ENCODE assay signal across 1 cellular context in genomic region chr22:37608477-37609239, GRCh38.
TF ChIP-seq lines count a peak whose summit lies in the region.

Gene GGA1 (plus strand): TSS chr22:37608834. CDS start chr22:37608861, 27 bp downstream.

TF ChIP-seq in HepG2, 621 proteins besides CTCF, POLR2A, EP300 and RAD21 (continued from another document and continues in another):
- no peak for TF ChIP-seq CBX1 (IDR thresholded peaks at IDR 0.05; ENCODE audit: low read depth)
- no peak for TF ChIP-seq HOXA9 (CRISPR knock-in tag; IDR thresholded peaks at IDR 0.05; ENCODE audit: borderline replicate concordance)
- peak; percentile 91 for TF ChIP-seq HOXA3 (CRISPR knock-in tag; IDR thresholded peaks at IDR 0.05)
- no peak for TF ChIP-seq ZNF564 (CRISPR knock-in tag; IDR thresholded peaks at IDR 0.05)
- TF ChIP-seq SATB2 (CRISPR knock-in tag; IDR thresholded peaks at IDR 0.05) = peak; percentile 1
- TF ChIP-seq CHD2 (IDR thresholded peaks at IDR 0.05; ENCODE audit: low read depth, low read length) = peak; percentile 94
- no peak for TF ChIP-seq ZKSCAN5 (CRISPR knock-in tag; IDR thresholded peaks at IDR 0.05)
- TF ChIP-seq MEF2D (CRISPR knock-in tag; IDR thresholded peaks at IDR 0.05) = peak; percentile 75; the same call in 1 of the 2 replicates
- 0 out of 2 replicates have a peak, but pooled peaks have one; percentile 1 for TF ChIP-seq ZFP36L1 (CRISPR knock-in tag; IDR thresholded peaks at IDR 0.05)
- peak in 1 of 2 experiments; percentile 72; a peak in 2 of 4 replicates for TF ChIP-seq KLF16 (CRISPR knock-in tag; IDR thresholded peaks at IDR 0.05)
- TF ChIP-seq ZNF33A (CRISPR knock-in tag; IDR thresholded peaks at IDR 0.05; ENCODE audit: borderline replicate concordance) = no peak
- TF ChIP-seq ETV6 (CRISPR knock-in tag; conservative IDR thresholded peaks at IDR 0.05) = no peak; the same call in 1 of the 2 replicates
- peak; percentile 20; the same call in 1 of the 2 replicates for TF ChIP-seq ZNF619 (CRISPR knock-in tag; IDR thresholded peaks at IDR 0.05)
- TF ChIP-seq HOMEZ (CRISPR knock-in tag; IDR thresholded peaks at IDR 0.05; ENCODE audit: low read depth) = 0 out of 2 replicates have a peak, but pooled peaks have one; percentile 21
- no peak for TF ChIP-seq ZNF253 (CRISPR knock-in tag; IDR thresholded peaks at IDR 0.05; ENCODE audit: borderline replicate concordance)
- TF ChIP-seq SP2 (CRISPR knock-in tag; IDR thresholded peaks at IDR 0.05) = peak; percentile 66
- TF ChIP-seq GFI1 (CRISPR knock-in tag; IDR thresholded peaks at IDR 0.05; ENCODE audit: borderline replicate concordance) = no peak; the same call in 1 of the 2 replicates
- TF ChIP-seq ZSCAN21 (CRISPR knock-in tag; IDR thresholded peaks at IDR 0.05; ENCODE audit: borderline replicate concordance) = peak; percentile 66; the same call in 1 of the 2 replicates
- TF ChIP-seq CREB1 (IDR thresholded peaks at IDR 0.05) = peak; percentile 90
- peak; percentile 90 for TF ChIP-seq CREB1 (CRISPR knock-in tag; IDR thresholded peaks at IDR 0.05)
- TF ChIP-seq ZSCAN12 (CRISPR knock-in tag; IDR thresholded peaks at IDR 0.05) = no peak
- TF ChIP-seq ELF1 (CRISPR knock-in tag; IDR thresholded peaks at IDR 0.05) = peak; percentile 86
- TF ChIP-seq ZMYM4 (CRISPR knock-in tag; IDR thresholded peaks at IDR 0.05) = peak; percentile 56
- no peak for TF ChIP-seq MATR3 (CRISPR knock-in tag; IDR thresholded peaks at IDR 0.05)
- no peak for TF ChIP-seq DZIP1 (CRISPR knock-in tag; IDR thresholded peaks at IDR 0.05)
- TF ChIP-seq ZNF142 (CRISPR knock-in tag; IDR thresholded peaks at IDR 0.05) = peak; percentile 71; the same call in 1 of the 2 replicates
- TF ChIP-seq MIER2 (CRISPR knock-in tag; IDR thresholded peaks at IDR 0.05) = no peak
- TF ChIP-seq ZFP1 (CRISPR knock-in tag; IDR thresholded peaks at IDR 0.05) = 0 out of 2 replicates have a peak, but pooled peaks have one; percentile 55
- TF ChIP-seq SP5 (CRISPR knock-in tag; IDR thresholded peaks at IDR 0.05; ENCODE audit: borderline replicate concordance, low read depth) = 0 out of 2 replicates have a peak, but pooled peaks have one; percentile 36
- peak; percentile 56 for TF ChIP-seq U2AF1 (optimal IDR thresholded peaks at IDR 0.05; ENCODE audit: low read depth, low read length)
- 0 out of 2 replicates have a peak, but pooled peaks have one; percentile 73 for TF ChIP-seq MZF1 (CRISPR knock-in tag; IDR thresholded peaks at IDR 0.05; ENCODE audit: borderline replicate concordance)
- TF ChIP-seq ZNF225 (CRISPR knock-in tag; IDR thresholded peaks at IDR 0.05) = no peak
- TF ChIP-seq ZNF20 (CRISPR knock-in tag; IDR thresholded peaks at IDR 0.05) = no peak
- TF ChIP-seq TEAD2 (CRISPR knock-in tag; IDR thresholded peaks at IDR 0.05) = no peak
- TF ChIP-seq REST (IDR thresholded peaks at IDR 0.05; ENCODE audit: borderline replicate concordance in 1 of 2, low read depth in 1 of 2, low read length in 2 of 2) = no peak
- TF ChIP-seq SIN3A (IDR thresholded peaks at IDR 0.05; ENCODE audit: borderline replicate concordance, low read depth, low read length) = peak; percentile 59; the same call in 1 of the 2 replicates
- no peak for TF ChIP-seq ATRX (CRISPR knock-in tag; IDR thresholded peaks at IDR 0.05; ENCODE audit: borderline replicate concordance)
- TF ChIP-seq HMG20A (CRISPR knock-in tag; IDR thresholded peaks at IDR 0.05; ENCODE audit: borderline replicate concordance) = no peak; the same call in 1 of the 2 replicates
- TF ChIP-seq ZC3H13 (CRISPR knock-in tag; IDR thresholded peaks at IDR 0.05) = no peak
- no peak for TF ChIP-seq ZNF382 (CRISPR knock-in tag; IDR thresholded peaks at IDR 0.05; ENCODE audit: borderline replicate concordance)
- no peak for TF ChIP-seq TBL1XR1 (IDR thresholded peaks at IDR 0.05; ENCODE audit: borderline replicate concordance, low read length, partially characterized antibody)
- peak; percentile 49 for TF ChIP-seq DRAP1 (CRISPR knock-in tag; IDR thresholded peaks at IDR 0.05)
- no peak for TF ChIP-seq MLXIP (CRISPR knock-in tag; IDR thresholded peaks at IDR 0.05; ENCODE audit: borderline replicate concordance)
- TF ChIP-seq NR2F2 (IDR thresholded peaks at IDR 0.05; ENCODE audit: borderline replicate concordance, low read depth) = no peak
- TF ChIP-seq ZNF567 (CRISPR knock-in tag; IDR thresholded peaks at IDR 0.05; ENCODE audit: borderline replicate concordance) = peak; percentile 92; the same call in 1 of the 2 replicates
- no peak for TF ChIP-seq NFATC3 (CRISPR knock-in tag; IDR thresholded peaks at IDR 0.05)
- TF ChIP-seq ZMYM2 (CRISPR knock-in tag; IDR thresholded peaks at IDR 0.05) = no peak
- no peak for TF ChIP-seq TCF7L2 (IDR thresholded peaks at IDR 0.05; ENCODE audit: low read depth, low read length)
- TF ChIP-seq ZBTB39 (CRISPR knock-in tag; IDR thresholded peaks at IDR 0.05) = no peak; the same call in 1 of the 2 replicates
